ENCODE assay signal across 8 cellular contexts in genomic region chr7:152463714-152464311, GRCh38. TPM values are rescaled to one million over a fixed set of nuclear protein-coding genes. Genes with fewer than 3 reads are reported as not detected.
A peak's percentile ranks its signal among the peaks of the same experiment; 100 is the strongest.
DNase-seq lines count a peak whose midpoint lies in the region; ATAC-seq and TF ChIP-seq lines count a peak whose summit lies in the region.

No MANE protein-coding gene starts in this region.

- H3K4me3 Mint-ChIP-seq in chondrocyte (ENCODE audit: unreplicated experiment), result peak overlapping the region; percentile 94

- peak; percentile 90 for ATAC-seq in HG03432 (IDR thresholded peaks at IDR 0.05; ENCODE audit: unreplicated experiment)

- no peaks in the 10 kb centered on the region for H3K36me3 Mint-ChIP-seq in chondrocyte (ENCODE audit: low read depth)

- no peaks in the 10 kb centered on the region for H3K27me3 Mint-ChIP-seq in chondrocyte (ENCODE audit: low read depth)

- TF ChIP-seq CTCF in chondrocyte (IDR thresholded peaks at IDR 0.05), result no peak

- no peaks in the 10 kb centered on the region for H3K9me3 Mint-ChIP-seq in chondrocyte (ENCODE audit: low read depth)

- H3K27ac Mint-ChIP-seq in chondrocyte (ENCODE audit: unreplicated experiment), result peak overlapping the region; percentile 32

- TF ChIP-seq POLR2A in GM19193 (IDR thresholded peaks at IDR 0.05; ENCODE audit: extremely low read depth, insufficient read depth, insufficient read length), result peak; percentile 89

- H3K4me1 Mint-ChIP-seq in chondrocyte (ENCODE audit: low read depth), result peaks cover 26% of the 10 kb centered on the region

- DNase-seq in Ammon's horn (ENCODE audit: low spot score) (peak; percentile 100), NCI-H460 (ENCODE audit: extremely low read depth, low read depth) (peak; percentile 99), chondrocyte (ENCODE audit: low spot score) (peak; percentile 100), kidney glomerular epithelial cell (lab: John Stamatoyannopoulos, UW) (peak; percentile 97)
- peak; percentile 100 for DNase-seq in activated CD4-positive, alpha-beta T cell treated with anti-CD3 and anti-CD28 coated beads for 24 hours (ENCODE audit: low read depth in 2 of 2)
- peak; percentile 100 for DNase-seq in stimulated activated CD4-positive, alpha-beta T cell treated with anti-CD3 and anti-CD28 coated beads, Interleukin-15, amount 100 ng/mL, for 48 hours (ENCODE audit: low read depth in 2 of 2)

RNA-seq across cellular contexts. Expression of gene KMT2C, which starts 28.0 kb away (rescaled TPM):
- total RNA-seq in NCI-H460 (2014; rRNA removed; shearing (Covaris generic)), result 15.3 and 18.6 TPM in 2 replicates
- polyA plus RNA-seq in NCI-H460 (2014; cell fraction: nucleus; rRNA removed), result 9.7 and 15.9 TPM in 2 replicates
- total RNA-seq in chondrocyte, result 52.0 to 70.1 TPM (median 56.6 TPM) in 3 replicates

Comparison
In these comparisons a context has a peak if more than half of its experiments do, and no peak if none do; other contexts are left out.
1. Peak in every context shown above with its lines: DNase-seq and ATAC-seq.